Comparison of ENCODE assay signal across 18 cellular contexts in genomic region chr5:172315599-172316531, GRCh38. TPM values are rescaled to one million over a fixed set of nuclear protein-coding genes. Genes with fewer than 3 reads are reported as not detected.
DNase-seq lines count a peak whose midpoint lies in the region; ATAC-seq lines count a peak whose summit lies in the region.
"Had no signal": no experiment of that assay in that cellular context is flagged by ENCODE, and none has a peak within 500 bp of the region (broad histone marks: within the 10 kb centered on the region; RNA-seq: fewer than 3 reads in every experiment).

No MANE protein-coding gene starts in this region.

- no peak overlapping the region for H3K9ac ChIP-seq in trophoblast cell (ENCODE audit: low read length)
- H3K9ac ChIP-seq: GM23248 had no signal

- H3K4me2 ChIP-seq in trophoblast cell (ENCODE audit: low read length): peak overlapping the region; percentile 37

- no peaks in the 10 kb centered on the region for H3K9me3 ChIP-seq in trophoblast cell (ENCODE audit: insufficient read depth, low read depth, low read length)
- H3K9me3 ChIP-seq: esophagus muscularis mucosa, left ventricle myocardium inferior, prostate gland had no signal

- no peaks in the 10 kb centered on the region for H3K27me3 ChIP-seq in trophoblast cell (ENCODE audit: insufficient read depth, low read length)
- H3K27me3 ChIP-seq: esophagus muscularis mucosa had no signal

- peak overlapping the region; percentile 75 for H2AK5ac ChIP-seq in trophoblast cell (ENCODE audit: low read length)

- H3K27ac ChIP-seq in trophoblast cell (ENCODE audit: low read depth, low read length): peak overlapping the region; percentile 98
- H3K27ac ChIP-seq: esophagus muscularis mucosa, GM23248, left ventricle myocardium inferior, prostate gland had no signal

- no CpG with 5 or more reads among the region's 11 CpGs for WGBS in trophoblast cell (ENCODE audit: extremely low coverage, insufficient coverage, insufficient read length)

- peak overlapping the region; percentile 12 for H3K14ac ChIP-seq in trophoblast cell (ENCODE audit: low read length)

- H3K79me2 ChIP-seq in trophoblast cell (ENCODE audit: control insufficient read depth, insufficient read depth, low read length, poor library complexity): peaks cover 4% of the 10 kb centered on the region

- peak overlapping the region; percentile 16 for H3K4ac ChIP-seq in trophoblast cell (ENCODE audit: low read depth, low read length)

- no peak overlapping the region for H2AFZ ChIP-seq in trophoblast cell (ENCODE audit: insufficient read depth, low read length, poor library complexity)
- H2AFZ ChIP-seq: GM23248 had no signal

- H4K12ac ChIP-seq in trophoblast cell (ENCODE audit: low read depth, low read length): no peak overlapping the region

- peaks cover 11 to 16% of the 10 kb centered on the region in 2 experiments for H3K4me1 ChIP-seq in trophoblast cell (ENCODE audit: control insufficient read depth in 1 of 2, insufficient read depth in 2 of 2, low read length in 2 of 2)
- H3K4me1 ChIP-seq: esophagus muscularis mucosa, left ventricle myocardium inferior, prostate gland had no signal

- DNase-seq in trophoblast cell: peak in 1 of 2 donors; percentile 72
- DNase-seq in activated CD8-positive, alpha-beta memory T cell treated with anti-CD3 and anti-CD28 coated beads, Interleukin-2, amount 50 U/mL, for 48 hours: no peak
- DNase-seq in activated naive CD4-positive, alpha-beta T cell (lab: John Stamatoyannopoulos, UW): no peak
- no peak for DNase-seq in left colon
- DNase-seq: activated CD8-positive, alpha-beta memory T cell treated with anti-CD3 and anti-CD28 coated beads for 24 hours; activated effector memory CD4-positive, alpha-beta T cell treated with Interleukin-2 at 50 U/mL for 16 hours; aorta; DMS153; hippocampal formation; left ventricle myocardium inferior; NCI-H1105 had no signal

- H3K4me3 ChIP-seq in trophoblast cell (ENCODE audit: low read depth, low read length): no peak overlapping the region
- H3K4me3 ChIP-seq: esophagus muscularis mucosa, GM23248, left ventricle myocardium inferior, prostate gland had no signal

- H3K36me3 ChIP-seq in trophoblast cell (ENCODE audit: control insufficient read depth in 1 of 2, insufficient read depth in 2 of 2, low read length in 2 of 2): no peaks in the 10 kb centered on the region
- H3K36me3 ChIP-seq: esophagus muscularis mucosa, left ventricle myocardium inferior, prostate gland had no signal

- H2BK5ac ChIP-seq in trophoblast cell (ENCODE audit: low read depth, low read length, poor library complexity): peak overlapping the region; percentile 75

- H2BK120ac ChIP-seq in trophoblast cell (ENCODE audit: insufficient read depth, low read length, poor library complexity): peak overlapping the region; percentile 64

- intact Hi-C loops in left colon (cut with DNase I, micrococcal nuclease): no loop called here

- peak overlapping the region; percentile 21 for H4K8ac ChIP-seq in trophoblast cell (ENCODE audit: low read depth, low read length)

- H3K23ac ChIP-seq in trophoblast cell (ENCODE audit: low read length): no peak overlapping the region

- H4K91ac ChIP-seq in trophoblast cell (ENCODE audit: low read depth, low read length): peak overlapping the region; percentile 79

- H3K79me1 ChIP-seq in trophoblast cell (ENCODE audit: low read length): peaks cover 23% of the 10 kb centered on the region

- H2BK12ac ChIP-seq in trophoblast cell (ENCODE audit: low read length): peak overlapping the region; percentile 74

- peak; percentile 50 for ATAC-seq in GM18873 (IDR thresholded peaks at IDR 0.05; ENCODE audit: low FRiP score, unreplicated experiment)
- ATAC-seq in HG02759 (IDR thresholded peaks at IDR 0.05; ENCODE audit: unreplicated experiment): peak; percentile 83
- peak; percentile 65 for ATAC-seq in HG03442 (IDR thresholded peaks at IDR 0.05; ENCODE audit: unreplicated experiment)
- ATAC-seq in GM21528 (IDR thresholded peaks at IDR 0.05; ENCODE audit: low FRiP score, unreplicated experiment): no peak
- ATAC-seq in left colon: no peak

- H3K18ac ChIP-seq in trophoblast cell (ENCODE audit: low read length): peak overlapping the region; percentile 88

RNA-seq across cellular contexts. Expression of gene UBTD2, which starts 32.3 kb away (rescaled TPM):
- 30.4 and 31.5 TPM in 2 replicates for polyA plus RNA-seq in trophoblast cell (2013)
- 10 to 100 TPM; 20.9 to 25.1 TPM for total RNA-seq in left colon

Comparison
In these comparisons a context has a peak if more than half of its experiments do, and no peak if none do; other contexts are left out.
1. ATAC-seq: peak in GM18873 (single experiment), HG02759 (single experiment) and HG03442 (single experiment); none in GM21528 (single experiment) and left colon (single experiment).